In the genomic region with DNA sequence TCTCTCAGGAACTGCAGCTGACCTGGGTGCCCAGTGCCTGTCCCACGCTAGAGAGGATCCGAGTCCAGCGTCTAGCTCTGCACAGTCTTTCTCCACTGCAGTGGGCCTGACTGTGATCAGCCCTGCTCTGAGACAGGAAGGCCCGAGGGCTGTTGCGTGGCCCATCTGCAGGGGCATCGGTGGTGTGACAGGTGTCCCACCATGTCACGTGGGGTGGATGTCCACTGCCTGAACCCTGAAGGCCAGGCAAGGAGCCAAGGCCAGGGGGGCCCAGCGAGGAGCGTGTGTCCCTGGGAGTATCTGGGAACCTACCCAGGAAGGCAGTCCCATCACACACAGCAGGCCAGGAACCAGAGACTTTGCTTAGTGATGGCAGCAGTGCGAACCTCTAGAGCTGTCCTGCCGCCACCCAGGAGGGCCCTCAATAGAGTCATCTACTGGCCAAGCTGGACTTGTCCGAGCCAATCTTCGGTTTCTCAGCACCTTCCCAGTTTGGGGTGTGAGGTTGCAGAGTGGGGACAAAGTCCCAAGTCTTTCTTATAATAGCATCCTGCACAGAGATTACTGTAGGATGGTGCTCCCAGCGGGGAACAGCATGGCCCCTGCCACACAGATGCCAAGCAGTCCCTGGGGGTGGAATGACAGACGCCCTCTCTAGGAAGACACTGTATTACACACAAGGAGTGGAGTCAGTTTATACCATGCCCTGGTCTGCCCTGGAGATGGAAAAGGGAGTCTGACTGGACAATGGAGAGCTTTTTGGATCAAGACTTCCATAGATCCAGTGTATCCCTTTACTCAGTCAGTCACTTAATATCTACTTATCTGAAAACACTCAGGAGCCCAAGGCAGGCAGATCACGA, we compare ENCODE assay signal across 1 cellular context.
TF ChIP-seq lines count a peak whose summit lies in the region.

No MANE protein-coding gene starts in this region.

TF ChIP-seq in HepG2, 621 proteins besides CTCF, POLR2A, EP300 and RAD21 (continued from another document):
- TF ChIP-seq RAD51 (IDR thresholded peaks at IDR 0.05; ENCODE audit: borderline replicate concordance) (0 out of 2 replicates have a peak, but pooled peaks have one; percentile 14), HNRNPL (IDR thresholded peaks at IDR 0.05; ENCODE audit: low read depth, low read length) (0 out of 2 replicates have a peak, but pooled peaks have one; percentile 24)
TF ChIP-seq in HepG2: peak in this region for 24.
